19 cellular contexts compared by ENCODE assay signal in the genomic region with DNA sequence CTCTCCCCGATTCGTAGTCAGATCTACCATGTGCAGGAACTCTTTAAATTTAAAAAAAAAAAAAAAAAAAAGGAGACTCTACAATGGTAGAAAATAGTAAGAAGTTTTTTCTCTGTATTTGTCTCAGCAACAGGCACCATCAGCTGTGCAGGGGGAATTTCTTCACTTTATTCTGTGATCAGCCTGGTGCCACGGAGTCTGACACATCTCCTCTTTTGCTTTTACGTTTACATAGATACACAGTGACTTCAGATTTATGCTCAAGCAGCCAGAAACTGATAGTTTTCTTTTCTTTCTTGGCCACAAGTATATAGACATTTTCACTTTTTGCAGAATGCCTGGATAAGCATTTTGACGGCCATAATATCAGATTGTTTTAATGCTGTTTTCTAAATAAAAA.
"Had no signal": no experiment of that assay in that cellular context is flagged by ENCODE, and none has a peak within 500 bp of the region (broad histone marks: within the 10 kb centered on the region; RNA-seq: fewer than 3 reads in every experiment).

No MANE protein-coding gene starts in this region.

- H3K27ac ChIP-seq: ascending aorta, colonic mucosa, lower lobe of right lung, SK-N-MC, tibial nerve, uterus had no signal

- DNase-seq: activated CD4-positive, alpha-beta T cell treated with anti-CD3 and anti-CD28 coated beads, Interleukin-2, amount 10 ng/mL, durations not matched to agents 7 days and 5 days; activated CD4-positive, CD25-positive, alpha-beta regulatory T cell; activated naive CD4-positive, alpha-beta T cell; colonic mucosa; islet precursor cell; left colon; lower lobe of right lung; nephron progenitor cell; occipital lobe; stimulated activated CD4-positive, alpha-beta T cell treated with anti-CD3 and anti-CD28 coated beads, Interleukin-2, amount 100 ng/mL, for 24 hours; stimulated activated naive CD8-positive, alpha-beta T cell treated with anti-CD3 and anti-CD28 coated beads, Interleukin-15, Interleukin-2, amounts not matched to agents 100 U/mL and 50 U/mL, for 24 hours; T-cell; uterus had no signal

- H3K4me1 Mint-ChIP-seq: activated CD4-positive, alpha-beta T cell treated with anti-CD3 and anti-CD28 coated beads, Interleukin-2, amount 10 ng/mL, durations not matched to agents 7 days and 5 days; central memory CD8-positive, alpha-beta T cell; T-cell had no signal

- H3K27me3 ChIP-seq: ascending aorta, colonic mucosa, tibial nerve, uterus had no signal

- H3K9me3 Mint-ChIP-seq: activated CD4-positive, alpha-beta T cell treated with anti-CD3 and anti-CD28 coated beads, Interleukin-2, amount 10 ng/mL, durations not matched to agents 7 days and 5 days; activated T-helper 1 cell treated with anti-CD3 and anti-CD28 coated beads, Interleukin-12 subunit alpha, Interleukin-12 subunit beta, Interleukin-2, Interleukin-4 antibody, amounts not matched to agents 30 ng/mL and 10 ng/mL and 1 ng/mL, durations not matched to agents 14 hours and 24 hours and 36 hours; central memory CD8-positive, alpha-beta T cell; T-cell had no signal

- ATAC-seq: left colon; lower lobe of right lung; stimulated activated naive CD8-positive, alpha-beta T cell treated with anti-CD3 and anti-CD28 coated beads, Interleukin-15, Interleukin-2, amounts not matched to agents 100 U/mL and 50 U/mL, for 24 hours; T-cell had no signal

- H3K36me3 ChIP-seq: ascending aorta, colonic mucosa, lower lobe of right lung, tibial nerve, uterus had no signal

- H3K27ac Mint-ChIP-seq: activated CD4-positive, alpha-beta T cell treated with anti-CD3 and anti-CD28 coated beads, Interleukin-2, amount 10 ng/mL, durations not matched to agents 7 days and 5 days; activated T-helper 1 cell treated with anti-CD3 and anti-CD28 coated beads, Interleukin-12 subunit alpha, Interleukin-12 subunit beta, Interleukin-2, Interleukin-4 antibody, amounts not matched to agents 30 ng/mL and 10 ng/mL and 1 ng/mL, durations not matched to agents 14 hours and 24 hours and 36 hours; nephron progenitor cell; progenitor cell of endocrine pancreas; T-cell had no signal

- H3K36me3 Mint-ChIP-seq: T-cell had no signal

- H3K4me3 ChIP-seq: ascending aorta, colonic mucosa, lower lobe of right lung, SK-N-MC, tibial nerve, uterus had no signal

- H3K9me3 ChIP-seq: ascending aorta, colonic mucosa, lower lobe of right lung, tibial nerve, uterus had no signal

- H3K27me3 Mint-ChIP-seq: progenitor cell of endocrine pancreas had no signal

- H3K4me3 Mint-ChIP-seq: activated CD4-positive, alpha-beta T cell treated with anti-CD3 and anti-CD28 coated beads, Interleukin-2, amount 10 ng/mL, durations not matched to agents 7 days and 5 days; activated T-helper 1 cell treated with anti-CD3 and anti-CD28 coated beads, Interleukin-12 subunit alpha, Interleukin-12 subunit beta, Interleukin-2, Interleukin-4 antibody, amounts not matched to agents 30 ng/mL and 10 ng/mL and 1 ng/mL, durations not matched to agents 14 hours and 24 hours and 36 hours; central memory CD8-positive, alpha-beta T cell; nephron progenitor cell; T-cell had no signal
